20 cellular contexts compared by ENCODE assay signal in the genomic region with DNA sequence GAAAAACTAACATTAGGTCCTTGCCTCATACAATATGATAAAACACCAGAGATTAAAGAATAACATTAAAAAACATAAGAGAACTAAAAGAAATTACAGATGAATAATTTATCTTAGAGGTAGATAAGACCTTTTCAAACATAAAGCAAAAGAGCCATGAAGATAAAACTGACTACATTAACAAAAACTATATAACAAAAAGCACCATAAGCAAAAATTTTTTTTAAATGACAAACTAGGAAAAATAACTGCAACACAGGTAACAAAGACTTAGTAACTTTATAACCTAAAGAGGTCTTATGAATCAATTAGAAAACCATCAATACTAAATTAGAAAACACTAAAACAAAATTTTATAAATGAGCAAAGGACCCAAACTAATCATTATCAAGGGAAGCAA.
"Had no signal": no experiment of that assay in that cellular context is flagged by ENCODE, and none has a peak within 500 bp of the region (broad histone marks: within the 10 kb centered on the region; RNA-seq: fewer than 3 reads in every experiment).

No MANE protein-coding gene starts in this region.

- H3K27me3 ChIP-seq: adrenal gland had no signal

- DNase-seq: activated CD4-positive, alpha-beta memory T cell treated with anti-CD3 and anti-CD28 coated beads for 36 hours; activated CD4-positive, alpha-beta T cell treated with anti-CD3 and anti-CD28 coated beads, Interleukin-2, amount 10 ng/mL, durations not matched to agents 7 days and 5 days; activated CD4-positive, CD25-positive, alpha-beta regulatory T cell; activated CD8-positive, alpha-beta memory T cell treated with anti-CD3 and anti-CD28 coated beads for 24 hours; activated effector memory CD4-positive, alpha-beta T cell treated with anti-CD3 and anti-CD28 coated beads, Interleukin-2, amount 50 U/mL, for 16 hours; activated naive CD4-positive, alpha-beta T cell treated with anti-CD3 and anti-CD28 coated beads, Interleukin-2, amount 10 ng/mL, durations not matched to agents 7 days and 5 days; activated naive CD8-positive, alpha-beta T cell treated with anti-CD3 and anti-CD28 coated beads, Interleukin-2, amount 10 ng/mL, durations not matched to agents 7 days and 5 days; activated T-cell treated with anti-CD3 and anti-CD28 coated beads, Interleukin-2, amount 50 U/mL, for 4 hours; adrenal gland; anterior cingulate cortex; caudate nucleus; NCI-H1105 treated with DMSO at 0.1 percent for 48 hours; NCI-H1436 treated with DMSO at 0.1 percent for 48 hours; NCI-H187; NCI-H2081; NCI-H524; PC-3; SHP77; T-helper 17 cell; T-helper 9 cell had no signal

- H3K27ac ChIP-seq: adrenal gland had no signal

- H3K36me3 ChIP-seq: adrenal gland had no signal

- ATAC-seq: activated T-cell treated with anti-CD3 and anti-CD28 coated beads, Interleukin-2, amount 50 U/mL, for 4 hours; PC-3; T-helper 17 cell had no signal

- H3K4me3 ChIP-seq: adrenal gland had no signal

- H3K9me3 ChIP-seq: adrenal gland had no signal
